ENCODE assay signal across 1 cellular context in genomic region chr3:194161181-194162045, GRCh38.
TF ChIP-seq lines count a peak whose summit lies in the region.

No MANE protein-coding gene starts in this region.

TF ChIP-seq in HepG2, 621 proteins besides CTCF, POLR2A, EP300 and RAD21 (continued from another document and continues in another):
- TF ChIP-seq TERF1 (CRISPR knock-in tag; IDR thresholded peaks at IDR 0.05) (no peak), ZNF883 (CRISPR knock-in tag; IDR thresholded peaks at IDR 0.05; ENCODE audit: not compliant biosample characterization) (no peak), ATF6 (CRISPR knock-in tag; conservative IDR thresholded peaks at IDR 0.05) (no peak), CHD2 (IDR thresholded peaks at IDR 0.05; ENCODE audit: low read depth, low read length) (no peak), ZNF431 (CRISPR knock-in tag; IDR thresholded peaks at IDR 0.05; ENCODE audit: borderline replicate concordance, low read depth) (no peak), ZHX1 (CRISPR knock-in tag; IDR thresholded peaks at IDR 0.05; ENCODE audit: low read depth) (no peak), EHMT2 (IDR thresholded peaks at IDR 0.05; ENCODE audit: borderline replicate concordance, low read depth, low read length) (no peak), NCOA1 (CRISPR knock-in tag; IDR thresholded peaks at IDR 0.05) (no peak), MNT (IDR thresholded peaks at IDR 0.05) (no peak), MYNN (CRISPR knock-in tag; IDR thresholded peaks at IDR 0.05; ENCODE audit: low read depth) (no peak), ZFP37 (CRISPR knock-in tag; IDR thresholded peaks at IDR 0.05; ENCODE audit: borderline replicate concordance) (no peak), ETV5 (CRISPR knock-in tag; IDR thresholded peaks at IDR 0.05; ENCODE audit: borderline replicate concordance) (peak; percentile 27; the same call in 1 of the 2 replicates), POLR2G (IDR thresholded peaks at IDR 0.05; ENCODE audit: low read depth, low read length) (no peak), BATF2 (CRISPR knock-in tag; IDR thresholded peaks at IDR 0.05) (no peak), TOE1 (CRISPR knock-in tag; IDR thresholded peaks at IDR 0.05) (no peak), ZNF784 (CRISPR knock-in tag; IDR thresholded peaks at IDR 0.05; ENCODE audit: borderline replicate concordance) (no peak), ZNF451 (CRISPR knock-in tag; IDR thresholded peaks at IDR 0.05) (no peak), ZBTB44 (CRISPR knock-in tag; IDR thresholded peaks at IDR 0.05) (no peak), ZNF205 (CRISPR knock-in tag; IDR thresholded peaks at IDR 0.05) (no peak), ZNF615 (CRISPR knock-in tag; IDR thresholded peaks at IDR 0.05; ENCODE audit: borderline replicate concordance) (no peak; the same call in 1 of the 2 replicates), POLR2AphosphoS2 (IDR thresholded peaks at IDR 0.05; ENCODE audit: low read depth, low read length) (no peak), PRMT3 (CRISPR knock-in tag; IDR thresholded peaks at IDR 0.05; ENCODE audit: borderline replicate concordance, low read depth) (no peak), SNAPC4 (CRISPR knock-in tag; IDR thresholded peaks at IDR 0.05) (no peak), KIAA2018 (CRISPR knock-in tag; IDR thresholded peaks at IDR 0.05; ENCODE audit: borderline replicate concordance) (no peak), HIC2 (CRISPR knock-in tag; IDR thresholded peaks at IDR 0.05; ENCODE audit: low read depth) (no peak)
